15 cellular contexts compared by ENCODE assay signal in genomic region chr7:129793506-129794310, GRCh38.
"Had no signal": no experiment of that assay in that cellular context is flagged by ENCODE, and none has a peak within 500 bp of the region (broad histone marks: within the 10 kb centered on the region; RNA-seq: fewer than 3 reads in every experiment).

No MANE protein-coding gene starts in this region.

- DNase-seq: activated CD4-positive, alpha-beta memory T cell treated with anti-CD3 and anti-CD28 coated beads, Interleukin-2, amount 10 ng/mL, durations not matched to agents 7 days and 5 days; activated CD4-positive, alpha-beta T cell treated with anti-CD3 and anti-CD28 coated beads for 4 hours; activated naive CD4-positive, alpha-beta T cell treated with anti-CD3 and anti-CD28 coated beads, Interleukin-2, amount 50 U/mL, for 16 hours; activated T-cell treated with anti-CD3 and anti-CD28 coated beads, Interleukin-2, amount 50 U/mL, for 24 hours; colonic mucosa; esophagus squamous epithelium; hippocampal formation; mesendoderm; stimulated activated CD4-positive, alpha-beta T cell treated with anti-CD3 and anti-CD28 coated beads, Interleukin-1b, Interleukin-23, amount 100 ng/mL, for 48 hours; T-helper 2 cell had no signal

- H3K9me3 Mint-ChIP-seq: activated CD4-positive, alpha-beta memory T cell treated with anti-CD3 and anti-CD28 coated beads, Interleukin-2, amount 10 ng/mL, durations not matched to agents 7 days and 5 days; activated T-cell treated with anti-CD3 and anti-CD28 coated beads, Interleukin-2, amount 50 U/mL, for 24 hours; nephron; stimulated activated effector memory CD8-positive, alpha-beta T cell treated with anti-CD3 and anti-CD28 coated beads, Interleukin-12 subunit alpha, Interleukin-12 subunit beta, amount 100 ng/mL, for 72 hours; WTC11 had no signal

- H3K9me3 ChIP-seq: colonic mucosa, esophagus squamous epithelium had no signal

- H3K4me3 Mint-ChIP-seq: activated CD4-positive, alpha-beta memory T cell treated with anti-CD3 and anti-CD28 coated beads, Interleukin-2, amount 10 ng/mL, durations not matched to agents 7 days and 5 days; activated T-cell treated with anti-CD3 and anti-CD28 coated beads, Interleukin-2, amount 50 U/mL, for 24 hours; nephron; stimulated activated effector memory CD8-positive, alpha-beta T cell treated with anti-CD3 and anti-CD28 coated beads, Interleukin-12 subunit alpha, Interleukin-12 subunit beta, amount 100 ng/mL, for 72 hours; WTC11 had no signal

- H3K27me3 ChIP-seq: colonic mucosa had no signal

- H3K36me3 Mint-ChIP-seq: stimulated activated effector memory CD8-positive, alpha-beta T cell treated with anti-CD3 and anti-CD28 coated beads, Interleukin-12 subunit alpha, Interleukin-12 subunit beta, amount 100 ng/mL, for 72 hours; WTC11 had no signal

- H3K4me3 ChIP-seq: colonic mucosa, esophagus squamous epithelium had no signal

- H3K27ac Mint-ChIP-seq: activated CD4-positive, alpha-beta memory T cell treated with anti-CD3 and anti-CD28 coated beads, Interleukin-2, amount 10 ng/mL, durations not matched to agents 7 days and 5 days; activated T-cell treated with anti-CD3 and anti-CD28 coated beads, Interleukin-2, amount 50 U/mL, for 24 hours; nephron; stimulated activated effector memory CD8-positive, alpha-beta T cell treated with anti-CD3 and anti-CD28 coated beads, Interleukin-12 subunit alpha, Interleukin-12 subunit beta, amount 100 ng/mL, for 72 hours; WTC11 had no signal

- H3K4me1 ChIP-seq: colonic mucosa, esophagus squamous epithelium had no signal

- H3K36me3 ChIP-seq: colonic mucosa, esophagus squamous epithelium had no signal

- H3K4me1 Mint-ChIP-seq: activated CD4-positive, alpha-beta memory T cell treated with anti-CD3 and anti-CD28 coated beads, Interleukin-2, amount 10 ng/mL, durations not matched to agents 7 days and 5 days; stimulated activated effector memory CD8-positive, alpha-beta T cell treated with anti-CD3 and anti-CD28 coated beads, Interleukin-12 subunit alpha, Interleukin-12 subunit beta, amount 100 ng/mL, for 72 hours had no signal

- H3K27ac ChIP-seq: colonic mucosa, esophagus squamous epithelium had no signal

- FAIRE-seq: endothelial cell of umbilical vein, TTC549 had no signal
